19 cellular contexts compared by ENCODE assay signal in the genomic region with DNA sequence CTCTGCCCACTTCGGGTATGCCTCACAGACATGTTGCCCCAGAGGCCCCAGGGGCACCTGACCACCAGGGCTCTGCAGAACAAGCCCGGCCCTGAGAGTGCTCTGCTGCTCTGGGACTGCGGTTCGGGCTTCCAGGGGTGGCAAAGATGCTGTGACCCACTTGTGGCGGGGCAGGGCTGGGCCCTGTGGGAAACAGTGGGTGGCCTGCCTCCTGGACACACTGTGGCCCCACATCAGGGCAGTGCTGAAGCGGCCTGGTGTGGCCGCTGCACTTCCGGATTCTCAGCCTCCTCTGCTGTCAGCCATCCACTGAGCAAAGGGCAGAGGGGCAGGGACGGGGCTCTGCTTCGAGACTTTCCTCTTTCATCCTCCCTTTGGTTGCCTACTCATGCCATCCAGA. TPM values are rescaled to one million over a fixed set of nuclear protein-coding genes. Genes with fewer than 3 reads are reported as not detected.
A peak's percentile ranks its signal among the peaks of the same experiment; 100 is the strongest.
DNase-seq lines count a peak whose midpoint lies in the region; ATAC-seq, FAIRE-seq and TF ChIP-seq lines count a peak whose summit lies in the region.
"Had no signal": no experiment of that assay in that cellular context is flagged by ENCODE, and none has a peak within 500 bp of the region (broad histone marks: within the 10 kb centered on the region; RNA-seq: fewer than 3 reads in every experiment).

No MANE protein-coding gene starts in this region.

- POLR2A ChIA-PET in HepG2 (lab: Yijun Ruan, JAX): no interaction called here

- in situ Hi-C loops in HepG2 (cut with HindIII; ENCODE audit: extremely low pct_ligation_motif_present, low pct_unique_long_range_greater_than_20kb): no loop called here

- no peak overlapping the region for H2AFZ ChIP-seq in HepG2 (ENCODE audit: low read length)

- H3K27ac Mint-ChIP-seq in endodermal cell (no peak overlapping the region), type B pancreatic cell (peak overlapping the region; percentile 56)
- H3K27ac Mint-ChIP-seq: CD4-positive, alpha-beta memory T cell had no signal

- 0 out of 2 replicates have a peak, but pooled peaks have one; percentile 28 for TF ChIP-seq RAD21 in HepG2 (CRISPR knock-in tag; IDR thresholded peaks at IDR 0.05)

- H3K36me3 Mint-ChIP-seq in endodermal cell (ENCODE audit: low read depth): no peaks in the 10 kb centered on the region
- H3K36me3 Mint-ChIP-seq in type B pancreatic cell: peaks cover 3% of the 10 kb centered on the region
- H3K36me3 Mint-ChIP-seq: CD4-positive, alpha-beta memory T cell had no signal

- H3K27me3 Mint-ChIP-seq in endodermal cell (ENCODE audit: insufficient read depth) (no peaks in the 10 kb centered on the region), type B pancreatic cell (peaks cover 3% of the 10 kb centered on the region)

- H3K9me3 ChIP-seq in endodermal cell (ENCODE audit: control insufficient read depth, low read length) (peaks cover 18% of the 10 kb centered on the region), HepG2 (ENCODE audit: low read length) (peaks cover 13% of the 10 kb centered on the region)

- H3K9ac ChIP-seq in endodermal cell (ENCODE audit: extremely low read depth, low read length, poor library complexity, severe bottlenecking) (no peak overlapping the region), HepG2 (ENCODE audit: insufficient read depth, low read depth, low read length) (peak overlapping the region; percentile 37; the same call in 1 of the 2 replicates)

- 94 to 95% methylated on average over 8 to 10 of the region's 10 CpGs for WGBS in endodermal cell (ENCODE audit: insufficient coverage in 1 of 2, insufficient read length in 1 of 2), 2 experiments
- WGBS in HepG2 (ENCODE audit: low lambda C conversion rate): 19% methylated on average over 2 of the region's 10 CpGs

- H3K4me1 ChIP-seq in endodermal cell (ENCODE audit: control insufficient read depth, insufficient read depth, low read length) (no peaks in the 10 kb centered on the region), HepG2 (ENCODE audit: insufficient read depth, low read length) (peaks cover 45% of the 10 kb centered on the region)

- no peaks in the 10 kb centered on the region for H3K79me2 ChIP-seq in HepG2 (ENCODE audit: insufficient read depth, low read length)

- DNase-seq in D341Med (ENCODE audit: low spot score): peak; percentile 30
- DNase-seq in endodermal cell: peak; percentile 44
- DNase-seq in HepG2 (ENCODE audit: low spot score): peak; percentile 37
- no peak for DNase-seq in type B pancreatic cell (ENCODE audit: extremely low spot score, unreplicated experiment)
- DNase-seq in DMS53 (lab: John Stamatoyannopoulos, UW): no peak
- DNase-seq: C1 segment of cervical spinal cord; Calu3; CD4-positive, alpha-beta memory T cell; COR-L47; DMS153; DMS79; EL; GDM1; GOT3; H7 had no signal

- ATAC-seq in HepG2 (peak; percentile 95), HG02870 (IDR thresholded peaks at IDR 0.05; ENCODE audit: unreplicated experiment) (no peak), GM21390 (IDR thresholded peaks at IDR 0.05; ENCODE audit: unreplicated experiment) (no peak)
- ATAC-seq: GM12878 had no signal

- TF ChIP-seq CTCF in endodermal cell (conservative IDR thresholded peaks at IDR 0.05) (no peak), HepG2 (CRISPR knock-in tag; IDR thresholded peaks at IDR 0.05) (peak; percentile 48), type B pancreatic cell (conservative IDR thresholded peaks at IDR 0.05) (no peak)

- BruUV-seq in HepG2 (replicated peaks; lab: Mats Ljungman, UMichigan): no TSS peak

- no peak for TF ChIP-seq POLR2A in HepG2 (IDR thresholded peaks at IDR 0.05; ENCODE audit: insufficient read depth in 1 of 2, low read depth in 2 of 2, low read length in 2 of 2)

- no peaks in the 10 kb centered on the region for H3K36me3 ChIP-seq in endodermal cell (ENCODE audit: control insufficient read depth, insufficient read depth, low read length)
- H3K36me3 ChIP-seq in HepG2 (replicated peaks in 1 of 2; ENCODE audit: control insufficient read depth in 1 of 2, insufficient read depth in 2 of 2, low read length in 2 of 2): no peaks in the 10 kb centered on the region

- intact Hi-C loops in HepG2 (cut with micrococcal nuclease; ENCODE audit: unreplicated experiment): no loop called here

- H3K4me3 ChIP-seq in endodermal cell (ENCODE audit: low read length) (no peak overlapping the region), HepG2 (replicated peaks in 1 of 3; ENCODE audit: insufficient read depth in 1 of 3, low read depth in 2 of 3, low read length in 3 of 3) (peak overlapping the region in 2 of 3 experiments; percentile 3 to 41; a peak in 2 of 6 replicates)
- H3K4me3 ChIP-seq: GM12878 had no signal

- no peak for FAIRE-seq in HepG2 (lab: Jason Lieb, UNC)
- FAIRE-seq: GM12878, GM19239 had no signal

- H3K27ac ChIP-seq in endodermal cell (ENCODE audit: low read depth, low read length) (no peak overlapping the region), HepG2 (ENCODE audit: extremely low read length, insufficient read depth, low read length) (peak overlapping the region; percentile 7)

- CTCF ChIA-PET in HepG2 (lab: Yijun Ruan, JAX; ENCODE audit: low intra/inter-chr PET ratio, low total read pairs): no interaction called here

- TF ChIP-seq EP300 in HepG2 (IDR thresholded peaks at IDR 0.05; ENCODE audit: low read depth in 2 of 2, low read length in 2 of 2) (no peak), HepG2 (CRISPR knock-in tag; IDR thresholded peaks at IDR 0.05; ENCODE audit: borderline replicate concordance) (no peak)

- H4K20me1 ChIP-seq in HepG2 (ENCODE audit: insufficient read depth, low read length): no peaks in the 10 kb centered on the region

- H3K4me1 Mint-ChIP-seq in endodermal cell (peaks cover 8% of the 10 kb centered on the region), type B pancreatic cell (ENCODE audit: unreplicated experiment) (peaks cover 7% of the 10 kb centered on the region)

- H3K9me3 Mint-ChIP-seq in endodermal cell (peaks cover 16% of the 10 kb centered on the region), type B pancreatic cell (peaks cover 3% of the 10 kb centered on the region)

- H3K4me3 Mint-ChIP-seq in endodermal cell (no peak overlapping the region), type B pancreatic cell (no peak overlapping the region)
- H3K4me3 Mint-ChIP-seq: CD4-positive, alpha-beta memory T cell had no signal

- H3K27me3 ChIP-seq in endodermal cell (ENCODE audit: control insufficient read depth, insufficient read depth, low read length, poor library complexity, severe bottlenecking) (no peaks in the 10 kb centered on the region), HepG2 (ENCODE audit: control insufficient read depth in 1 of 2, insufficient read depth in 2 of 2, low read length in 2 of 2) (no peaks in the 10 kb centered on the region)

- H3K4me2 ChIP-seq in HepG2 (ENCODE audit: low read depth, low read length): peak overlapping the region; percentile 67

TF ChIP-seq in HepG2, 621 proteins besides CTCF, POLR2A, EP300 and RAD21 (continues in another document):
- no peak for TF ChIP-seq ZNF138 (CRISPR knock-in tag; IDR thresholded peaks at IDR 0.05; ENCODE audit: low read depth)

RNA-seq across cellular contexts. Expression of a gene that starts 26.5 kb away (rescaled TPM):
- total RNA-seq in endodermal cell: 10 to 100 TPM; 73.1 to 83.2 TPM
- 58.8 TPM for polyA plus RNA-seq in endodermal cell (2013, experiment 1 of 2)
- polyA plus RNA-seq in endodermal cell (2013, experiment 2 of 2): 68.1 TPM
- 15.9 and 25.3 TPM in 2 replicates for total RNA-seq in HepG2 (2016; rRNA removed; fragmentation: Illumina TruSeq; extraction: Trizol)
- total RNA-seq in HepG2 (2016; cell fraction: cytosol; rRNA removed; fragmentation: Illumina TruSeq; extraction: Trizol; ENCODE audit: low read depth): 6.6 and 10.2 TPM in 2 replicates
- 17.4 and 18.7 TPM in 2 replicates for total RNA-seq in HepG2 (2016; cell fraction: insoluble cytoplasmic fraction; rRNA removed; fragmentation: Illumina TruSeq; extraction: Trizol)
- 20.1 and 23.5 TPM in 2 replicates for total RNA-seq in HepG2 (2016; cell fraction: membrane; rRNA removed; fragmentation: Illumina TruSeq; extraction: Trizol)
- 31.2 and 42.9 TPM in 2 replicates for total RNA-seq in HepG2 (2016; cell fraction: nucleus; rRNA removed; fragmentation: Illumina TruSeq; extraction: Trizol)
- polyA plus RNA-seq in HepG2 (2011; rRNA removed): 42.0 and 51.9 TPM in 2 replicates
- polyA plus RNA-seq in HepG2 (2011; cell fraction: cytosol; rRNA removed): 32.8 and 38.1 TPM in 2 replicates
- polyA plus RNA-seq in HepG2 (2011; cell fraction: nucleus; rRNA removed): 227 and 266 TPM in 2 replicates
- polyA plus RNA-seq in HepG2 (2012): 48.7 and 95.9 TPM in 2 replicates
- polyA plus RNA-seq in HepG2 (2016; cell fraction: cytosol; fragmentation: Illumina TruSeq; extraction: Trizol; ENCODE audit: low read depth): 4.4 and 4.6 TPM in 2 replicates
- polyA plus RNA-seq in HepG2 (2016; cell fraction: insoluble cytoplasmic fraction; fragmentation: Illumina TruSeq; extraction: Trizol; ENCODE audit: low read depth): 20.5 and 26.7 TPM in 2 replicates
- 14.3 and 14.5 TPM in 2 replicates for polyA plus RNA-seq in HepG2 (2016; cell fraction: membrane; fragmentation: Illumina TruSeq; extraction: Trizol; ENCODE audit: low read depth)
- polyA plus RNA-seq in HepG2 (2016; cell fraction: nucleus; fragmentation: Illumina TruSeq; extraction: Trizol; ENCODE audit: insufficient read depth, low read depth): 87.9 and 89.2 TPM in 2 replicates
- 25.6 and 59.9 TPM in 2 replicates for polyA minus RNA-seq in HepG2 (2011; rRNA and poly(A)+ RNA removed; ENCODE audit: low replicate concordance)
- polyA minus RNA-seq in HepG2 (2011; cell fraction: cytosol; rRNA and poly(A)+ RNA removed): 30.9 and 54.1 TPM in 2 replicates
- 61.7 and 71.7 TPM in 2 replicates for polyA minus RNA-seq in HepG2 (2011; cell fraction: nucleus; rRNA and poly(A)+ RNA removed)
- total RNA-seq in type B pancreatic cell (ENCODE audit: low replicate concordance): 56.9 and 71.0 TPM in 2 replicates

Comparison
In these comparisons a context has a peak if more than half of its experiments do, and no peak if none do; other contexts are left out.
1. DNase-seq: peak in D341Med (single experiment), endodermal cell (single experiment) and HepG2 (single experiment); none in type B pancreatic cell (single experiment) and DMS53 (single experiment).